Comparison of ENCODE assay signal across 11 cellular contexts in the genomic region with DNA sequence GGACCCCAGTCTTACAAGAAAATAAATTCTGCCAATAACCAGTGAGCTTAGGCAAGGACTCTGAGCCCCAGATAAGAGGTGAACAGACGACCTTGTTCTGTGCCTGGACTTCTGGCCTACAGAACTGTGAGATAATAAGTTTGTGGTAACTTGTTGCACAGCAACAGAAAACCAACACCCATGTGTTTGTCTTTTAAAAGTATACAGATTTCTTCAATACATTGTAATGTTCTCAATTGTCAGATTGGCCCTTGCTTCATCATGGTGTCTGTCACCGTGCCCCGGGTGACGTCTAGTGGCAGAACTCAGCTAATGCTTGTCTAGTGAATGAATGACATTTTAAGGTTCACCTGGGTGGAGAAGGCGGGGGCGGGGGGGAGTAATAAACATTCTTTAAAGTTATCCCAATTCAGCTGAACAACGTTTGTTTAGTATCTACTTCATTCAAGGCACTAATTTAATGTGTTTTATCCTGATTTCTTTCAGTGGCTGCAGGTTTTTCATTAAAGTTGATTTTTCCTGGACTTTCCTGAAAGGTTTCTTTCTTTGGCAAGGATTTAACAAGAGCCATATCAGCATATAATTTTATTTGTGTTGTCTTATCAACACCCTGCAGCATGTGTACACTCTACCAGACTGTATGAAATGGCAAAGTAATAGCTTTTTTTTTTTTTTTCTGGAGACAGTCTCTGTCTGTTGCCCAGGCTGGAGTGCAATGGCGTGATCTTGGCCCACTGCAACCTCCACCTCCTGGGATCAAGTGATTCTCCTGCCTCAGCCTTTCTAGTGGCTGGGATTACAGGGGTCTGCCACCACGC.
DNase-seq lines count a peak whose midpoint lies in the region; ATAC-seq and TF ChIP-seq lines count a peak whose summit lies in the region.
"Had no signal": no experiment of that assay in that cellular context is flagged by ENCODE, and none has a peak within 500 bp of the region (broad histone marks: within the 10 kb centered on the region; RNA-seq: fewer than 3 reads in every experiment).

No MANE protein-coding gene starts in this region.

- H3K27me3 Mint-ChIP-seq in effector memory CD8-positive, alpha-beta T cell: peaks cover 11 to 32% of the 10 kb centered on the region in 2 donors

- peak; percentile 72 for ATAC-seq in effector memory CD8-positive, alpha-beta T cell (replicated peaks)
- ATAC-seq in HG03196 (IDR thresholded peaks at IDR 0.05; ENCODE audit: unreplicated experiment): no peak

- DNase-seq in stimulated activated CD8-positive, alpha-beta memory T cell treated with anti-CD3 and anti-CD28 coated beads, Interleukin-12 subunit alpha, Interleukin-12 subunit beta, amount 100 ng/mL, for 24 hours (ENCODE audit: extremely low read depth): peak; percentile 5
- DNase-seq in stimulated activated CD8-positive, alpha-beta memory T cell treated with anti-CD3 and anti-CD28 coated beads, Interleukin-4, amount 100 ng/mL, for 48 hours: no peak
- DNase-seq in SK-MEL-5 (ENCODE audit: low read depth, low spot score) (peak; percentile 14), NAMALWA (ENCODE audit: low spot score) (no peak), GM13977 (ENCODE audit: low spot score) (no peak), GM10266 (ENCODE audit: extremely low spot score) (no peak)
- peak in 2 of 3 experiments; percentile 5 to 11 for DNase-seq in effector memory CD8-positive, alpha-beta T cell
- DNase-seq: anterior cingulate cortex, C1 segment of cervical spinal cord, NCI-H345 had no signal

- no peak overlapping the region for H3K4me3 Mint-ChIP-seq in effector memory CD8-positive, alpha-beta T cell

- H3K4me1 Mint-ChIP-seq in effector memory CD8-positive, alpha-beta T cell (ENCODE audit: low read depth in 2 of 2): peaks cover 0 to 7% of the 10 kb centered on the region in 2 donors

- in situ Hi-C loops in SK-MEL-5 (cut with HindIII; ENCODE audit: low pct_unique_long_range_greater_than_20kb, low sequenced_read_pairs): no loop called here
- in situ Hi-C loops in GM13977 (cut with MboI; ENCODE audit: low pct_unique_long_range_greater_than_20kb, low sequenced_read_pairs, unreplicated experiment): no loop called here

- TF ChIP-seq CTCF in GM13977 (IDR thresholded peaks at IDR 0.05; ENCODE audit: extremely low read depth, insufficient read depth, missing control alignments) (no peak), GM10266 (IDR thresholded peaks at IDR 0.05; ENCODE audit: control insufficient read depth, insufficient read depth, low read depth, missing control alignments) (no peak)

- no peaks in the 10 kb centered on the region for H3K9me3 Mint-ChIP-seq in effector memory CD8-positive, alpha-beta T cell

- no peak overlapping the region for H3K27ac Mint-ChIP-seq in effector memory CD8-positive, alpha-beta T cell

- no peaks in the 10 kb centered on the region for H3K36me3 Mint-ChIP-seq in effector memory CD8-positive, alpha-beta T cell (ENCODE audit: insufficient read depth)

Comparison
In these comparisons a context has a peak if more than half of its experiments do, and no peak if none do; other contexts are left out.
1. DNase-seq: peak in stimulated activated CD8-positive, alpha-beta memory T cell treated with anti-CD3 and anti-CD28 coated beads, Interleukin-12 subunit alpha, Interleukin-12 subunit beta, amount 100 ng/mL, for 24 hours (single experiment), SK-MEL-5 (single experiment) and effector memory CD8-positive, alpha-beta T cell (2 of 3); none in stimulated activated CD8-positive, alpha-beta memory T cell treated with anti-CD3 and anti-CD28 coated beads, Interleukin-4, amount 100 ng/mL, for 48 hours (single experiment), NAMALWA (single experiment), GM13977 (single experiment) and GM10266 (single experiment).